31 cellular contexts compared by ENCODE assay signal in genomic region chr6:26180346-26180745, GRCh38.
A peak's percentile ranks its signal among the peaks of the same experiment; 100 is the strongest.
DNase-seq lines count a peak whose midpoint lies in the region; ATAC-seq and TF ChIP-seq lines count a peak whose summit lies in the region.
"Had no signal": no experiment of that assay in that cellular context is flagged by ENCODE, and none has a peak within 500 bp of the region (broad histone marks: within the 10 kb centered on the region; RNA-seq: fewer than 3 reads in every experiment).

No MANE protein-coding gene starts in this region.

- TF ChIP-seq CTCF in activated CD8-positive, alpha-beta T cell treated with anti-CD3 and anti-CD28 coated beads for 36 hours (IDR thresholded peaks at IDR 0.05) = no peak
- TF ChIP-seq CTCF in OCI-LY7 (conservative IDR thresholded peaks at IDR 0.05; ENCODE audit: low read length) (no peak), body of pancreas (IDR thresholded peaks at IDR 0.05) (no peak), GM20000 (IDR thresholded peaks at IDR 0.05; ENCODE audit: extremely low read depth, missing control alignments) (no peak)

- no peak overlapping the region for H2AFZ ChIP-seq in OCI-LY7 (ENCODE audit: low read length)
- H2AFZ ChIP-seq: hepatocyte had no signal

- H3K4me2 ChIP-seq in OCI-LY7 (ENCODE audit: low read length) = no peak overlapping the region
- H3K4me2 ChIP-seq: A549, hepatocyte had no signal

- TF ChIP-seq POLR2A in body of pancreas (IDR thresholded peaks at IDR 0.05) = no peak

- peaks cover 2% of the 10 kb centered on the region for H3K9me3 Mint-ChIP-seq in activated CD4-positive, alpha-beta T cell treated with anti-CD3 and anti-CD28 coated beads, Interleukin-2, amount 10 ng/mL, durations not matched to agents 7 days and 5 days
- H3K9me3 Mint-ChIP-seq in activated CD8-positive, alpha-beta T cell treated with anti-CD3 and anti-CD28 coated beads for 36 hours = no peaks in the 10 kb centered on the region
- H3K9me3 Mint-ChIP-seq in naive thymus-derived CD4-positive, alpha-beta T cell = no peaks in the 10 kb centered on the region

- no peaks in the 10 kb centered on the region for H3K27me3 Mint-ChIP-seq in activated CD4-positive, alpha-beta T cell treated with anti-CD3 and anti-CD28 coated beads, Interleukin-2, amount 10 ng/mL, durations not matched to agents 7 days and 5 days
- no peaks in the 10 kb centered on the region for H3K27me3 Mint-ChIP-seq in activated CD8-positive, alpha-beta T cell treated with anti-CD3 and anti-CD28 coated beads for 36 hours
- no peaks in the 10 kb centered on the region for H3K27me3 Mint-ChIP-seq in naive thymus-derived CD4-positive, alpha-beta T cell
- H3K27me3 Mint-ChIP-seq: activated T-cell treated with anti-CD3 and anti-CD28 coated beads, Interleukin-2, amount 50 U/mL, for 24 hours; naive B cell had no signal

- H3K4me1 ChIP-seq in naive thymus-derived CD4-positive, alpha-beta T cell (ENCODE audit: control insufficient read depth in 2 of 2, insufficient read depth in 2 of 2, low read length in 2 of 2) = peaks cover 6 to 24% of the 10 kb centered on the region in 2 donors
- H3K4me1 ChIP-seq in OCI-LY7 (ENCODE audit: insufficient read depth, low read length, poor library complexity, severe bottlenecking) (peaks cover 10% of the 10 kb centered on the region), body of pancreas (peaks cover 10% of the 10 kb centered on the region)
- H3K4me1 ChIP-seq: prostate gland had no signal

- no peaks in the 10 kb centered on the region for H3K9me3 ChIP-seq in naive thymus-derived CD4-positive, alpha-beta T cell (ENCODE audit: control insufficient read depth in 2 of 3, low read length in 3 of 3)
- H3K9me3 ChIP-seq in OCI-LY7 (ENCODE audit: low read length) (no peaks in the 10 kb centered on the region), body of pancreas (no peaks in the 10 kb centered on the region)
- H3K9me3 ChIP-seq: A549, gastroesophageal sphincter, lower lobe of right lung, prostate gland, right lobe of liver, thyroid gland, vagina had no signal

- H3K4me3 ChIP-seq in naive thymus-derived CD4-positive, alpha-beta T cell (ENCODE audit: low read length) = no peak overlapping the region
- H3K4me3 ChIP-seq in OCI-LY7 (ENCODE audit: low read depth, low read length, poor library complexity, severe bottlenecking) = no peak overlapping the region
- no peak overlapping the region for H3K4me3 ChIP-seq in body of pancreas
- H3K4me3 ChIP-seq: A549, gastroesophageal sphincter, hepatocyte, lower lobe of right lung, prostate gland, right lobe of liver, spleen, thyroid gland, vagina had no signal

- H3K27me3 ChIP-seq in naive thymus-derived CD4-positive, alpha-beta T cell (ENCODE audit: control insufficient read depth in 2 of 2, insufficient read depth in 2 of 2, low read length in 2 of 2) = no peaks in the 10 kb centered on the region
- H3K27me3 ChIP-seq in body of pancreas = no peaks in the 10 kb centered on the region
- H3K27me3 ChIP-seq: gastroesophageal sphincter, hepatocyte, right lobe of liver, spleen, thyroid gland, vagina had no signal

- no peaks in the 10 kb centered on the region for H3K9me2 ChIP-seq in OCI-LY7 (ENCODE audit: insufficient read depth, low read length)

- no peak overlapping the region for H3K27ac ChIP-seq in naive thymus-derived CD4-positive, alpha-beta T cell (ENCODE audit: low read depth, low read length)
- H3K27ac ChIP-seq in OCI-LY7 (ENCODE audit: low read depth, low read length, poor library complexity, severe bottlenecking) (no peak overlapping the region), body of pancreas (no peak overlapping the region)
- H3K27ac ChIP-seq: A549, gastroesophageal sphincter, hepatocyte, lower lobe of right lung, prostate gland, right lobe of liver, thyroid gland, vagina had no signal

- no peak for ATAC-seq in activated CD8-positive, alpha-beta T cell treated with anti-CD3 and anti-CD28 coated beads for 36 hours
- ATAC-seq in naive thymus-derived CD4-positive, alpha-beta T cell = no peak
- ATAC-seq in body of pancreas = no peak
- ATAC-seq: A549, gastroesophageal sphincter, lower lobe of right lung, right lobe of liver, Right ventricle myocardium inferior had no signal

- intact Hi-C loops in activated CD8-positive, alpha-beta T cell treated with anti-CD3 and anti-CD28 coated beads for 36 hours (cut with micrococcal nuclease) = no loop called here
- intact Hi-C loops in naive thymus-derived CD4-positive, alpha-beta T cell (cut with micrococcal nuclease) = loop anchor here in 1 of 2 donors (10.0 kb wide), 1 partner anchor 1294 kb away; the partner anchor contains the start of gene ZNF184
- intact Hi-C loops in OCI-LY7 (cut with micrococcal nuclease; ENCODE audit: unreplicated experiment) = no loop called here
- intact Hi-C loops in body of pancreas (cut with DNase I) = no loop called here

- H3K4me1 Mint-ChIP-seq in activated CD4-positive, alpha-beta T cell treated with anti-CD3 and anti-CD28 coated beads, Interleukin-2, amount 10 ng/mL, durations not matched to agents 7 days and 5 days = peaks cover 60% of the 10 kb centered on the region
- H3K4me1 Mint-ChIP-seq in activated CD8-positive, alpha-beta T cell treated with anti-CD3 and anti-CD28 coated beads for 36 hours (ENCODE audit: low read depth) = peaks cover 32% of the 10 kb centered on the region
- peaks cover 16 to 48% (median 42%) of the 10 kb centered on the region in 7 donors for H3K4me1 Mint-ChIP-seq in naive thymus-derived CD4-positive, alpha-beta T cell

- H4K20me1 ChIP-seq in OCI-LY7 (ENCODE audit: insufficient read depth, low read length) = no peaks in the 10 kb centered on the region

- 91 to 95% methylated on average over 7 of the region's 7 CpGs for WGBS in body of pancreas, 2 donors

- peaks cover 5% of the 10 kb centered on the region; the same call in 1 of the 2 replicates for H3K79me2 ChIP-seq in OCI-LY7 (ENCODE audit: insufficient read depth, low read depth, low read length)
- H3K79me2 ChIP-seq: hepatocyte had no signal

- no peak for DNase-seq in activated CD4-positive, alpha-beta T cell treated with anti-CD3 and anti-CD28 coated beads, Interleukin-2, amount 10 ng/mL, durations not matched to agents 7 days and 5 days
- no peak for DNase-seq in activated CD4-positive, alpha-beta T cell treated with anti-CD3 and anti-CD28 coated beads, Interleukin-2, amount 50 U/mL, for 48 hours
- peak; percentile 32 for DNase-seq in HT1080 (ENCODE audit: low read depth)
- no peak for DNase-seq in activated CD8-positive, alpha-beta T cell treated with anti-CD3 and anti-CD28 coated beads for 36 hours
- no peak for DNase-seq in naive thymus-derived CD4-positive, alpha-beta T cell
- no peak for DNase-seq in OCI-LY7 (ENCODE audit: low spot score)
- no peak for DNase-seq in body of pancreas
- no peak for DNase-seq in GM20000 (ENCODE audit: low spot score)
- DNase-seq: activated CD4-positive, CD25-positive, alpha-beta regulatory T cell; activated T-cell treated with anti-CD3 and anti-CD28 coated beads, Interleukin-2, amount 50 U/mL, for 24 hours; EL; KG1; lower lobe of right lung; midbrain; MM.1S; naive B cell; NCI-H1105 treated with DMSO at 0.1 percent for 48 hours; NCI-H2029; NCI-H524 treated with DMSO at 0.1 percent for 48 hours; occipital lobe; right lobe of liver; spleen; stimulated activated CD4-positive, alpha-beta T cell treated with anti-CD3 and anti-CD28 coated beads, Interleukin-2, amount 100 ng/mL, for 24 hours; T-helper 9 cell; thyroid gland had no signal

- POLR2A ChIA-PET in activated CD4-positive, alpha-beta T cell treated with anti-CD3 and anti-CD28 coated beads, Interleukin-2, amount 10 ng/mL, durations not matched to agents 7 days and 5 days (lab: Charles Lee) = interaction anchor here (0.6 kb wide), 1 partner anchor 70 kb away, joined by 3 read pairs; a partner anchor contains a TSS
- POLR2A ChIA-PET in activated CD8-positive, alpha-beta T cell treated with anti-CD3 and anti-CD28 coated beads for 36 hours (lab: Charles Lee) = interaction anchor here (0.8 to 5.8 kb wide), 8 partner anchors 8 to 57 kb away, joined by 3 to 77 read pairs (median 10); a partner anchor contains a TSS
- POLR2A ChIA-PET in naive thymus-derived CD4-positive, alpha-beta T cell (lab: Charles Lee) = interaction anchor here (0.5 to 5.8 kb wide), 13 partner anchors 8 to 1230 kb away, joined by 3 to 255 read pairs (median 7); a partner anchor contains a TSS
- POLR2A ChIA-PET in OCI-LY7 (lab: Charles Lee) = interaction anchor here (0.5 to 2.3 kb wide), 4 partner anchors 14 to 1466 kb away, joined by 3 to 9 read pairs (median 4); a partner anchor contains a TSS

- H3K27ac Mint-ChIP-seq in activated CD4-positive, alpha-beta T cell treated with anti-CD3 and anti-CD28 coated beads, Interleukin-2, amount 10 ng/mL, durations not matched to agents 7 days and 5 days = peak overlapping the region; percentile 85
- peak overlapping the region; percentile 68 for H3K27ac Mint-ChIP-seq in activated CD8-positive, alpha-beta T cell treated with anti-CD3 and anti-CD28 coated beads for 36 hours
- peak overlapping the region in 8 of 9 donors; percentile 1 to 83 (median 64) for H3K27ac Mint-ChIP-seq in naive thymus-derived CD4-positive, alpha-beta T cell

- CTCF ChIA-PET in activated CD4-positive, alpha-beta T cell treated with anti-CD3 and anti-CD28 coated beads, Interleukin-2, amount 10 ng/mL, durations not matched to agents 7 days and 5 days (lab: Charles Lee) = no interaction called here
- CTCF ChIA-PET in activated CD8-positive, alpha-beta T cell treated with anti-CD3 and anti-CD28 coated beads for 36 hours (lab: Charles Lee) = no interaction called here
- CTCF ChIA-PET in naive thymus-derived CD4-positive, alpha-beta T cell (lab: Charles Lee) = interaction anchor here (0.7 kb wide), 1 partner anchor 21 kb away, joined by 4 read pairs; no protein-coding TSS in a partner anchor
- CTCF ChIA-PET in OCI-LY7 (lab: Charles Lee; ENCODE audit: unreplicated experiment) = no interaction called here

- peaks cover 3% of the 10 kb centered on the region for H3K36me3 Mint-ChIP-seq in activated CD4-positive, alpha-beta T cell treated with anti-CD3 and anti-CD28 coated beads, Interleukin-2, amount 10 ng/mL, durations not matched to agents 7 days and 5 days (ENCODE audit: low read depth)
- H3K36me3 Mint-ChIP-seq in activated CD8-positive, alpha-beta T cell treated with anti-CD3 and anti-CD28 coated beads for 36 hours (ENCODE audit: low read depth) = no peaks in the 10 kb centered on the region
- no peaks in the 10 kb centered on the region for H3K36me3 Mint-ChIP-seq in naive thymus-derived CD4-positive, alpha-beta T cell
- H3K36me3 Mint-ChIP-seq: naive B cell had no signal

- H3K36me3 ChIP-seq in naive thymus-derived CD4-positive, alpha-beta T cell (ENCODE audit: control insufficient read depth in 2 of 3, insufficient read depth in 3 of 3, low read length in 3 of 3) = no peaks in the 10 kb centered on the region
- H3K36me3 ChIP-seq in OCI-LY7 (ENCODE audit: insufficient read depth, low read length) = no peaks in the 10 kb centered on the region
- no peaks in the 10 kb centered on the region for H3K36me3 ChIP-seq in body of pancreas (replicated peaks in 1 of 2; ENCODE audit: insufficient read depth in 1 of 2, low read depth in 2 of 2)
- H3K36me3 ChIP-seq: gastroesophageal sphincter, lower lobe of right lung, prostate gland, right lobe of liver, spleen, thyroid gland, vagina had no signal

- no peak overlapping the region for H3K4me3 Mint-ChIP-seq in activated CD4-positive, alpha-beta T cell treated with anti-CD3 and anti-CD28 coated beads, Interleukin-2, amount 10 ng/mL, durations not matched to agents 7 days and 5 days
- no peak overlapping the region for H3K4me3 Mint-ChIP-seq in activated CD8-positive, alpha-beta T cell treated with anti-CD3 and anti-CD28 coated beads for 36 hours
- peak overlapping the region in 2 of 10 donors; percentile 7 to 45 for H3K4me3 Mint-ChIP-seq in naive thymus-derived CD4-positive, alpha-beta T cell
- H3K4me3 Mint-ChIP-seq: activated T-cell treated with anti-CD3 and anti-CD28 coated beads, Interleukin-2, amount 50 U/mL, for 24 hours had no signal

- no TSS peak for BruUV-seq in OCI-LY7 (replicated peaks; lab: Mats Ljungman, UMichigan)
